In the genomic region with DNA sequence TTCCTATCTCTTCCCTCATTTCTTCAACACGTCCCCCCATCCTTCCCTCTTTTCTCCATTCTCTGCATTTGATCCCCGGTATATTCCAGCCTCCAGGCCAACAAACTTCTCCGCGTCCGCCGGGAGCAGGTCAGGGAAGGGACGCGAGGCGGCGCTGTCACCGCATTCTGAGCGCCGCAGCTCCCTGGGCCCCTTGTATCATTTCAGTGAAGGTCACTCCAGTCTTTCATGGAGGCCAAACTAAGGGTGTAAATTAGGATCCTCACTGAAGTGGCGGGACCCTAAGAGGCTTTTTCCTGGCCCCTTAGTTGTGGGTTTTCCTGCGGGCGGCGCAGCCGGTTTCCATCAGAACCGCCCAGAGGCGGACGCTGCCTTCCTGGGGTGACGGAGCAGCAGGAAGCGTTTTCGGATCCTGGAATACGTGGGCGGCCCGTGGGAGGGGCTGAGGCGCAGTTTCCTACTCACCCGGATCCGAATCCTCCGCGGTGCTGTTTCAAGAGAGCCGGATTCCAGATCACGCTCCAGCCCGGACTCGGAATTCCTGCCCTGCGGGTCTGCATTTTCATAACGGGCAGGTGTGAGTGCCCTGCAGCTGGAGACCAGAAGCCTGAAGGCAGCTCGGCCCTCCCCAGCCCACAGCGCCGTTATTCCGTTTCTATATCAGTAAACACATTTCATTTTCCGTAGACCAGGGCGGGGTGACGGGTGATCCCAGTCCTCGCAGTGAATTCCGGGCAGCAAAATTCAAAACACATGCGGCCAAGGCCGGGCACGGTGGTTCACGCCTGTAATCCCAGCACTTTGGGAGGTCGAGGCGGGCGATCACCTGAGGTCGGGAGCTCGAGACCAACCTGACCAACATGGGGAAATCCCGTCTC, we compare ENCODE assay signal across 8 cellular contexts. TPM values are rescaled to one million over a fixed set of nuclear protein-coding genes. Genes with fewer than 3 reads are reported as not detected.
DNase-seq lines count a peak whose midpoint lies in the region; ATAC-seq and TF ChIP-seq lines count a peak whose summit lies in the region.

No MANE protein-coding gene starts in this region.

- POLR2A ChIA-PET in AG04450 (lab: Yijun Ruan, JAX), result interaction anchor here (0.5 to 0.7 kb wide), 4 partner anchors 8 to 1474 kb away, joined by 3 to 12 read pairs (median 4); no protein-coding TSS in a partner anchor

- peak overlapping the region; percentile 85 to 94 for H3K9ac ChIP-seq in colonic mucosa (ENCODE audit: low read depth in 2 of 2, low read length in 2 of 2)

- DNase-seq in AG04450 (ENCODE audit: low read depth, low spot score) (peak; percentile 71), NB4 (ENCODE audit: low read depth) (peak; percentile 88), colonic mucosa (peak; percentile 94), kidney glomerular epithelial cell (lab: John Stamatoyannopoulos, UW) (peak; percentile 88), spleen (peak; percentile 92)
- DNase-seq in activated CD4-positive, alpha-beta T cell treated with anti-CD3 and anti-CD28 coated beads for 48 hours, result peak; percentile 68

- TF ChIP-seq POLR2A in NB4 (IDR thresholded peaks at IDR 0.05; ENCODE audit: extremely low read depth, insufficient read length) (peak; percentile 18), spleen (IDR thresholded peaks at IDR 0.05) (peak in 1 of 3 donors; percentile 26)

- H3K9me3 ChIP-seq in AG04450 (ENCODE audit: control insufficient read depth, insufficient read depth, low read length) (peaks cover 4% of the 10 kb centered on the region; the same call in 1 of the 2 replicates), colonic mucosa (no peaks in the 10 kb centered on the region), spleen (no peaks in the 10 kb centered on the region)

- no peaks in the 10 kb centered on the region for H3K27me3 ChIP-seq in AG04450 (ENCODE audit: control insufficient read depth, insufficient read depth, low read length)
- no peaks in the 10 kb centered on the region for H3K27me3 ChIP-seq in colonic mucosa
- no peaks in the 10 kb centered on the region for H3K27me3 ChIP-seq in spleen (replicated peaks in 1 of 7)

- CTCF ChIA-PET in AG04450 (lab: Charles Lee), result interaction anchor here (0.6 to 6.3 kb wide), 16 partner anchors 31 to 1494 kb away, joined by 3 to 37 read pairs (median 6); no protein-coding TSS in a partner anchor

- intact Hi-C loops in colonic mucosa (cut with DNase I) (no loop called here), spleen (cut with DNase I; ENCODE audit: low total_unique reads) (loop anchor here (5.0 to 10.0 kb wide), 2 partner anchors 42 to 95 kb away; partner anchors contain the start of gene MICB)

- peak overlapping the region; percentile 92 for H3K27ac ChIP-seq in AG04450 (ENCODE audit: low read depth, low read length)
- peak overlapping the region; percentile 98 for H3K27ac ChIP-seq in colonic mucosa
- H3K27ac ChIP-seq in spleen, result peak overlapping the region; percentile 94 to 99 (median 98)

- no peaks in the 10 kb centered on the region for H3K36me3 ChIP-seq in colonic mucosa
- H3K36me3 ChIP-seq in spleen, result peaks cover 0 to 2% (median 0%) of the 10 kb centered on the region in 6 donors

- H3K4me1 ChIP-seq in colonic mucosa (peaks cover 7% of the 10 kb centered on the region), spleen (peaks cover 23 to 74% (median 60%) of the 10 kb centered on the region in 6 donors)

- 0 to 1% (median 0%) methylated on average over 44 to 57 of the region's 57 CpGs for WGBS in spleen, 5 donors

- peak overlapping the region; percentile 81 for H3K4me3 ChIP-seq in AG04450 (ENCODE audit: low read depth, low read length)
- H3K4me3 ChIP-seq in NB4 (ENCODE audit: low read depth, low read length), result peak overlapping the region; percentile 72
- H3K4me3 ChIP-seq in colonic mucosa, result peak overlapping the region; percentile 47
- H3K4me3 ChIP-seq in spleen, result peak overlapping the region; percentile 63 to 89 (median 68)

- peak; percentile 40 for ATAC-seq in GM18907 (IDR thresholded peaks at IDR 0.05; ENCODE audit: unreplicated experiment)
- no peak for ATAC-seq in HG03520 (IDR thresholded peaks at IDR 0.05; ENCODE audit: unreplicated experiment)

- TF ChIP-seq CTCF in AG04450 (IDR thresholded peaks at IDR 0.05; ENCODE audit: low read depth, low read length) (peak; percentile 97), NB4 (IDR thresholded peaks at IDR 0.05; ENCODE audit: low read depth, low read length) (peak; percentile 95), colonic mucosa (IDR thresholded peaks at IDR 0.05) (peak; percentile 75), spleen (IDR thresholded peaks at IDR 0.05 in 8 of 11, conservative IDR thresholded peaks at IDR 0.05 in 3 of 11) (peak; percentile 65 to 96 (median 90))

RNA-seq across cellular contexts. Expression of gene MICA, which starts 3.6 kb away (rescaled TPM):
- polyA plus RNA-seq in AG04450 (2011; rRNA removed) (39.9 and 48.5 TPM in 2 replicates), spleen (10 to 100 TPM in 2 of 3 donors, 1 to 10 TPM in 1; 7.8 to 27.4 (median 17.0) TPM)
- 26.3 and 37.6 TPM in 2 replicates for polyA minus RNA-seq in AG04450 (2011; rRNA and poly(A)+ RNA removed)
- total RNA-seq in colonic mucosa (10 to 100 TPM; 15.0 to 26.7 TPM), spleen (10 to 100 TPM; 14.6 to 19.7 (median 15.2) TPM)

RNA-seq across cellular contexts. Expression of gene HLA-B, which starts 42.8 kb away (rescaled TPM):
- polyA plus RNA-seq in AG04450 (2011; rRNA removed) (418 and 513 TPM in 2 replicates), spleen (1,000 to 10,000 TPM; 2,503 to 3,140 (median 2,736) TPM)
- polyA minus RNA-seq in AG04450 (2011; rRNA and poly(A)+ RNA removed), result 121 and 131 TPM in 2 replicates
- total RNA-seq in colonic mucosa (1,000 to 10,000 TPM; 1,153 to 3,111 TPM), spleen (1,000 to 10,000 TPM; 3,415 to 5,675 (median 4,969) TPM)
